8 cellular contexts compared by ENCODE assay signal in genomic region chr3:192812736-192813383, GRCh38.
A peak's percentile ranks its signal among the peaks of the same experiment; 100 is the strongest.
DNase-seq lines count a peak whose midpoint lies in the region; ATAC-seq and TF ChIP-seq lines count a peak whose summit lies in the region.

No MANE protein-coding gene starts in this region.

- ATAC-seq in GM19468 (IDR thresholded peaks at IDR 0.05; ENCODE audit: extremely low read depth, unreplicated experiment): peak; percentile 55
- no peak for ATAC-seq in GM18520 (IDR thresholded peaks at IDR 0.05; ENCODE audit: unreplicated experiment)
- no peak for ATAC-seq in GM21390 (IDR thresholded peaks at IDR 0.05; ENCODE audit: unreplicated experiment)
- ATAC-seq in GM19467 (IDR thresholded peaks at IDR 0.05; ENCODE audit: unreplicated experiment): no peak

- peak; percentile 50 for DNase-seq in AG08395 (ENCODE audit: low spot score)
- DNase-seq in NCI-H748 (lab: John Stamatoyannopoulos, UW; ENCODE audit: unreplicated experiment): peak; percentile 42
- DNase-seq in choroid plexus epithelial cell (ENCODE audit: low read depth): peak; percentile 87
- DNase-seq in mucosa of gallbladder (ENCODE audit: low spot score): peak; percentile 42

- no peak overlapping the region for H3K4me3 ChIP-seq in choroid plexus epithelial cell (ENCODE audit: low read depth, low read length)

- TF ChIP-seq CTCF in choroid plexus epithelial cell (conservative IDR thresholded peaks at IDR 0.05; ENCODE audit: low read depth, low read length): peak; percentile 74
